Comparison of ENCODE assay signal across 1 cellular context in genomic region chr20:34008477-34008876, GRCh38.
TF ChIP-seq lines count a peak whose summit lies in the region.

No MANE protein-coding gene starts in this region.

TF ChIP-seq in WTC11, 78 proteins besides CTCF, POLR2A, EP300 and RAD21 (continued from another document):
- TF ChIP-seq ATF3 (CRISPR knock-in tag; conservative IDR thresholded peaks at IDR 0.05) (no peak), ZNF317 (CRISPR knock-in tag; IDR thresholded peaks at IDR 0.05; ENCODE audit: borderline replicate concordance, low read depth) (no peak)
